In the genomic region with DNA sequence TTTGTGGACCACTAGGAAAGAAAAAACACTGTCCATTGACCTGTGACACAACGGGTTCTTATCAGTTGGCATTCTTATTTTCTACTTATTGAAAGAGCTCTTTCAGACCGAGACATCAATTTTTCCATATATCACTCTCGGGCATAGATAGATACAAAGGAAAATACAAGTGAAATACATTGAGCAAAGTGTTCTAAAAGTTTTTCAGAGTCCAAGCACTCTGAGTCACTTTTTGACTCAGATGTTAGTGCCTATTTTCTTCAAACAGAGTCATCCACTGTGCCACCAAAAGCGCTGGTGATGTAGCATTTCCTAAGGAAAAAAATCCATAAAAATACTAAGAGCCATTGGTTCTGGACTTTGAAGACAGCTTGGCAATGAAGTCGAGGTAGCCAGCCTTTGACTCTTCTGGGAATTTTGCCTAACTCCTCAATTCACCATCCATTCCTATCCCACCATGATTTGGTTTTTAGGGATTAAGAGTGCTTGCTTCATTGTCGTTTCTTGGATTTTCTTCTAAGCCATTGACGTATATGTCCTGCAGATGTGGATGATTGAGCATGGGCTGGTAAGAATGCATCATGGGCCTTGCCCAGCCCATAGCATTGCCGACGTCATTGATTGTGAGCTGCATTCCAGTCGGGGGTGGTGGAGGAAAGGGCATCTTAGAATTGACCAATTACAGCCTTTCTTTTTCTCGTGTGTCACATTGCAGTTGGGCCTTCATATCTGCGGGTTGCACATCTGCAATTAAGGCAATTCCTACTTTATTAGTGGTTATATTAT, we compare ENCODE assay signal across 12 cellular contexts. TPM values are rescaled to one million over a fixed set of nuclear protein-coding genes. Genes with fewer than 3 reads are reported as not detected.
DNase-seq lines count a peak whose midpoint lies in the region; ATAC-seq and TF ChIP-seq lines count a peak whose summit lies in the region.
"Had no signal": no experiment of that assay in that cellular context is flagged by ENCODE, and none has a peak within 500 bp of the region (broad histone marks: within the 10 kb centered on the region; RNA-seq: fewer than 3 reads in every experiment).

No MANE protein-coding gene starts in this region.

- peak overlapping the region; percentile 15 for H2AK5ac ChIP-seq in mesenchymal stem cell (ENCODE audit: low read length, severe bottlenecking)

- H3K4ac ChIP-seq in mesenchymal stem cell (ENCODE audit: low read depth in 1 of 2, low read length in 2 of 2), result no peak overlapping the region

- no peak overlapping the region for H3K4me3 Mint-ChIP-seq in CD4-positive, CD25-positive, alpha-beta regulatory T cell
- no peak overlapping the region for H3K4me3 Mint-ChIP-seq in naive thymus-derived CD4-positive, alpha-beta T cell

- H3K9ac ChIP-seq in mesenchymal stem cell (ENCODE audit: low read length), result no peak overlapping the region

- POLR2A ChIA-PET in naive thymus-derived CD4-positive, alpha-beta T cell (lab: Charles Lee), result no interaction called here

- intact Hi-C loops in ascending aorta (cut with DNase I), result no loop called here
- intact Hi-C loops in naive thymus-derived CD4-positive, alpha-beta T cell (cut with micrococcal nuclease), result no loop called here

- no peak overlapping the region for H2AFZ ChIP-seq in mesenchymal stem cell (ENCODE audit: low read depth, low read length)

- no peaks in the 10 kb centered on the region for H3K27me3 ChIP-seq in CD4-positive, CD25-positive, alpha-beta regulatory T cell (ENCODE audit: control insufficient read depth, insufficient read depth, low read length)
- H3K27me3 ChIP-seq in ascending aorta (no peaks in the 10 kb centered on the region), mesenchymal stem cell (ENCODE audit: control insufficient read depth in 1 of 2, insufficient read depth in 1 of 2, low read length in 2 of 2) (no peaks in the 10 kb centered on the region)
- H3K27me3 ChIP-seq in naive thymus-derived CD4-positive, alpha-beta T cell (ENCODE audit: control insufficient read depth in 2 of 2, insufficient read depth in 2 of 2, low read length in 2 of 2), result no peaks in the 10 kb centered on the region
- H3K27me3 ChIP-seq: Peyer's patch, testis had no signal

- H3K36me3 ChIP-seq in CD4-positive, CD25-positive, alpha-beta regulatory T cell (ENCODE audit: control insufficient read depth, insufficient read depth, low read length), result peaks cover 2% of the 10 kb centered on the region
- H3K36me3 ChIP-seq in ascending aorta (no peaks in the 10 kb centered on the region), mesenchymal stem cell (ENCODE audit: control insufficient read depth in 1 of 2, insufficient read depth in 2 of 2, low read depth in 1 of 2, low read length in 2 of 2) (peaks cover 0 to 13% of the 10 kb centered on the region in 2 experiments)
- no peaks in the 10 kb centered on the region for H3K36me3 ChIP-seq in naive thymus-derived CD4-positive, alpha-beta T cell (ENCODE audit: control insufficient read depth in 2 of 3, insufficient read depth in 3 of 3, low read length in 3 of 3)
- H3K36me3 ChIP-seq: Peyer's patch had no signal

- TF ChIP-seq CTCF in ascending aorta (IDR thresholded peaks at IDR 0.05), result no peak

- H3K4me1 Mint-ChIP-seq in CD4-positive, CD25-positive, alpha-beta regulatory T cell, result peaks cover 4 to 47% (median 33%) of the 10 kb centered on the region in 4 donors
- peaks cover 15 to 57% (median 35%) of the 10 kb centered on the region in 7 donors for H3K4me1 Mint-ChIP-seq in naive thymus-derived CD4-positive, alpha-beta T cell

- H3K9me3 Mint-ChIP-seq in CD4-positive, CD25-positive, alpha-beta regulatory T cell, result peaks cover 0 to 3% (median 0%) of the 10 kb centered on the region in 7 donors
- peaks cover 0 to 4% (median 2%) of the 10 kb centered on the region in 11 donors for H3K9me3 Mint-ChIP-seq in naive thymus-derived CD4-positive, alpha-beta T cell

- H2BK15ac ChIP-seq in mesenchymal stem cell (ENCODE audit: low read depth, poor library complexity, severe bottlenecking), result no peak overlapping the region

- no peak for DNase-seq in CD4-positive, CD25-positive, alpha-beta regulatory T cell
- DNase-seq in ascending aorta (ENCODE audit: low spot score in 2 of 2), result no peak
- DNase-seq in mesenchymal stem cell, result no peak
- no peak for DNase-seq in MV-4-11 (lab: John Stamatoyannopoulos, UW)
- DNase-seq in naive thymus-derived CD4-positive, alpha-beta T cell, result no peak
- no peak for DNase-seq in AML-193 (lab: John Stamatoyannopoulos, UW)
- DNase-seq in cerebellum (ENCODE audit: low spot score), result no peak
- DNase-seq: NCI-H1417 treated with DMSO at 0.1 percent for 48 hours, NCI-H526, testis had no signal

- peaks cover 0 to 1% of the 10 kb centered on the region in 2 experiments for H3K9me3 ChIP-seq in CD4-positive, CD25-positive, alpha-beta regulatory T cell (ENCODE audit: control insufficient read depth in 2 of 2, low read length in 2 of 2)
- H3K9me3 ChIP-seq in ascending aorta (no peaks in the 10 kb centered on the region), mesenchymal stem cell (ENCODE audit: control insufficient read depth, low read length) (no peaks in the 10 kb centered on the region)
- peaks cover 0 to 6% (median 0%) of the 10 kb centered on the region in 3 experiments for H3K9me3 ChIP-seq in naive thymus-derived CD4-positive, alpha-beta T cell (ENCODE audit: control insufficient read depth in 2 of 3, low read length in 3 of 3)
- H3K9me3 ChIP-seq: Peyer's patch, testis had no signal

- H2BK12ac ChIP-seq in mesenchymal stem cell (ENCODE audit: low read length in 2 of 2), result no peak overlapping the region

- no peak for TF ChIP-seq RAD21 in Ishikawa (IDR thresholded peaks at IDR 0.05; ENCODE audit: low read depth)

- no peak overlapping the region for H3K27ac ChIP-seq in CD4-positive, CD25-positive, alpha-beta regulatory T cell (ENCODE audit: insufficient read depth, low read length, poor library complexity, severe bottlenecking)
- H3K27ac ChIP-seq in ascending aorta, result peak overlapping the region; percentile 71 to 76
- peak overlapping the region; percentile 24 for H3K27ac ChIP-seq in mesenchymal stem cell (ENCODE audit: low read length, poor library complexity, severe bottlenecking)
- H3K27ac ChIP-seq in naive thymus-derived CD4-positive, alpha-beta T cell (ENCODE audit: low read depth, low read length), result no peak overlapping the region
- H3K27ac ChIP-seq: Peyer's patch, testis had no signal

- no peak overlapping the region for H2BK5ac ChIP-seq in mesenchymal stem cell (ENCODE audit: low read depth, low read length, poor library complexity, severe bottlenecking)

- peaks cover 31% of the 10 kb centered on the region for H3K79me1 ChIP-seq in mesenchymal stem cell (replicated peaks; ENCODE audit: low read length, poor library complexity, severe bottlenecking)

- H4K91ac ChIP-seq in mesenchymal stem cell (ENCODE audit: low read length), result no peak overlapping the region

- no peak overlapping the region for H2BK120ac ChIP-seq in mesenchymal stem cell (ENCODE audit: low read depth, low read length)

- no peak for ATAC-seq in CD4-positive, CD25-positive, alpha-beta regulatory T cell (ENCODE audit: low read depth in 2 of 2)
- ATAC-seq in naive thymus-derived CD4-positive, alpha-beta T cell, result no peak

- 0 out of 2 replicates have a peak, but pooled peaks have one; percentile 29 for TF ChIP-seq EP300 in Ishikawa (IDR thresholded peaks at IDR 0.05; ENCODE audit: borderline replicate concordance)

- peaks cover 10% of the 10 kb centered on the region for H3K36me3 Mint-ChIP-seq in CD4-positive, CD25-positive, alpha-beta regulatory T cell
- H3K36me3 Mint-ChIP-seq in naive thymus-derived CD4-positive, alpha-beta T cell, result peaks cover 3 to 25% (median 8%) of the 10 kb centered on the region in 5 donors

- 76% methylated on average over 7 of the region's 12 CpGs for WGBS in mesenchymal stem cell

- no peak overlapping the region for H3K14ac ChIP-seq in mesenchymal stem cell (ENCODE audit: low read length in 2 of 2)

- H4K8ac ChIP-seq in mesenchymal stem cell (ENCODE audit: low read length), result no peak overlapping the region

- CTCF ChIA-PET in naive thymus-derived CD4-positive, alpha-beta T cell (lab: Charles Lee), result interaction anchor here (1.2 kb wide), 1 partner anchor 14 kb away, joined by 3 read pairs; no protein-coding TSS in a partner anchor

- no peak overlapping the region for H3K18ac ChIP-seq in mesenchymal stem cell (ENCODE audit: low read depth in 1 of 2, low read length in 2 of 2)

- H3K4me1 ChIP-seq in CD4-positive, CD25-positive, alpha-beta regulatory T cell (ENCODE audit: control insufficient read depth, insufficient read depth, low read length, poor library complexity, severe bottlenecking), result no peaks in the 10 kb centered on the region
- H3K4me1 ChIP-seq in ascending aorta (peaks cover 25 to 56% of the 10 kb centered on the region in 2 donors), mesenchymal stem cell (ENCODE audit: control insufficient read depth, insufficient read depth, low read depth, low read length) (peaks cover 21% of the 10 kb centered on the region)
- no peaks in the 10 kb centered on the region for H3K4me1 ChIP-seq in naive thymus-derived CD4-positive, alpha-beta T cell (ENCODE audit: control insufficient read depth in 2 of 2, insufficient read depth in 2 of 2, low read length in 2 of 2)

- peak overlapping the region in 2 of 3 donors; percentile 6 to 81 for H3K27ac Mint-ChIP-seq in CD4-positive, CD25-positive, alpha-beta regulatory T cell
- no peak overlapping the region for H3K27ac Mint-ChIP-seq in naive thymus-derived CD4-positive, alpha-beta T cell

- H3K27me3 Mint-ChIP-seq in CD4-positive, CD25-positive, alpha-beta regulatory T cell, result no peaks in the 10 kb centered on the region
- peaks cover 0 to 2% (median 0%) of the 10 kb centered on the region in 5 donors for H3K27me3 Mint-ChIP-seq in naive thymus-derived CD4-positive, alpha-beta T cell

- peak overlapping the region in 1 of 2 experiments; percentile 28 for H3K23ac ChIP-seq in mesenchymal stem cell (ENCODE audit: low read length in 2 of 2)

- H3K4me2 ChIP-seq in mesenchymal stem cell (ENCODE audit: low read length, poor library complexity, severe bottlenecking), result no peak overlapping the region

- H3K4me3 ChIP-seq in CD4-positive, CD25-positive, alpha-beta regulatory T cell (ENCODE audit: low read depth, low read length), result no peak overlapping the region
- H3K4me3 ChIP-seq in ascending aorta (no peak overlapping the region), mesenchymal stem cell (ENCODE audit: insufficient read depth in 1 of 2, low read depth in 1 of 2, low read length in 2 of 2) (no peak overlapping the region)
- H3K4me3 ChIP-seq in naive thymus-derived CD4-positive, alpha-beta T cell (ENCODE audit: low read length), result no peak overlapping the region
- H3K4me3 ChIP-seq: Peyer's patch, testis had no signal

TF ChIP-seq in Ishikawa, 13 proteins besides CTCF, POLR2A, EP300 and RAD21:
- TF ChIP-seq TEAD4 (IDR thresholded peaks at IDR 0.05) (peak; percentile 63), CREB1 (IDR thresholded peaks at IDR 0.05; ENCODE audit: low read depth) (no peak; the same call in 1 of the 2 replicates)

RNA-seq across cellular contexts. Expression of gene GALNT2, which starts 10.6 kb away (rescaled TPM):
- 15.8 TPM for total RNA-seq in CD4-positive, CD25-positive, alpha-beta regulatory T cell
- polyA plus RNA-seq in CD4-positive, CD25-positive, alpha-beta regulatory T cell, result 10 to 100 TPM; 10.9 to 13.4 (median 12.3) TPM
- 129 TPM for total RNA-seq in ascending aorta
- polyA plus RNA-seq in mesenchymal stem cell (2013, experiment 1 of 2), result 128 TPM
- 130 TPM for polyA plus RNA-seq in mesenchymal stem cell (2013, experiment 2 of 2)
- total RNA-seq in naive thymus-derived CD4-positive, alpha-beta T cell, result 10 to 100 TPM; 18.7 to 32.7 (median 26.4) TPM
- polyA plus RNA-seq in naive thymus-derived CD4-positive, alpha-beta T cell, result 10 to 100 TPM; 12.0 to 13.1 TPM
- 42.6 TPM for total RNA-seq in cerebellum

Comparison
In these comparisons a context has a peak if more than half of its experiments do, and no peak if none do; other contexts are left out.
1. H3K27ac ChIP-seq: peak in ascending aorta (2 of 2) and mesenchymal stem cell (single experiment); none in CD4-positive, CD25-positive, alpha-beta regulatory T cell (single experiment) and naive thymus-derived CD4-positive, alpha-beta T cell (single experiment).
2. H3K27ac Mint-ChIP-seq: peak in CD4-positive, CD25-positive, alpha-beta regulatory T cell (2 of 3); none in naive thymus-derived CD4-positive, alpha-beta T cell (0 of 9).